Comparison of ENCODE assay signal across 11 cellular contexts in the genomic region with DNA sequence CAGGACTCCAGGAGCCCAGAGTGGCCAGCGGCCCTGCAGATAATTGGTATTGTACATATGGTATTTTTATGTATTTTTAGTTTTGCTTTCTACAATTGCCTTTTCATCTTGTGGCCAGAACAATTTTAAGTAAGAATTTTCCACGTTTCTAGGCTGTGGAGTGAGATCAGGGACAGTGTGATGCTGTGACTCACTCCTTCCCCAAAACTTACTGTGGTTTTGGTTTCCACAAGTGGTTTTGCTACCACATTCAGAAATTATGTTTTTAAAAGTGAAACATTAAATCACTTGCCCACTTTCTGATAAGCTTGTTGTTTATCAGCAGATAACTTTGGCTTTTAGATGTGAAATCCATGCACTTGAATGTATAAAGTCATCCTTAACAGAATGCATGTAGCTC.
DNase-seq lines count a peak whose midpoint lies in the region; ATAC-seq lines count a peak whose summit lies in the region.
"Had no signal": no experiment of that assay in that cellular context is flagged by ENCODE, and none has a peak within 500 bp of the region (broad histone marks: within the 10 kb centered on the region; RNA-seq: fewer than 3 reads in every experiment).

No MANE protein-coding gene starts in this region.

- no peak overlapping the region for H2BK5ac ChIP-seq in mesenchymal stem cell (ENCODE audit: low read depth, low read length, poor library complexity, severe bottlenecking)

- no peaks in the 10 kb centered on the region for H3K4me1 Mint-ChIP-seq in activated T-helper 17 cell treated with anti-CD3 and anti-CD28 coated beads, Interleukin-2, amount 50 U/mL, for 72 hours
- H3K4me1 Mint-ChIP-seq: activated B cell treated with CpG ODN at 0.5 μM for 24 hours had no signal

- DNase-seq in GM03348 (ENCODE audit: low spot score) (peak; percentile 76), mesenchymal stem cell (peak; percentile 81), germinal center (ENCODE audit: low spot score) (no peak), SW 1271 (lab: John Stamatoyannopoulos, UW) (no peak), DMS 273 treated with DMSO at 0.1 percent for 48 hours (lab: John Stamatoyannopoulos, UW) (no peak)
- DNase-seq: activated B cell treated with CpG ODN at 0.5 μM for 24 hours, head of caudate nucleus had no signal

- no peak overlapping the region for H4K8ac ChIP-seq in mesenchymal stem cell (ENCODE audit: low read length)

- no peak overlapping the region for H2BK120ac ChIP-seq in mesenchymal stem cell (ENCODE audit: low read depth, low read length)

- no peak overlapping the region for H2AK5ac ChIP-seq in mesenchymal stem cell (ENCODE audit: low read length, severe bottlenecking)

- no peak overlapping the region for H3K4me2 ChIP-seq in mesenchymal stem cell (ENCODE audit: low read length, poor library complexity, severe bottlenecking)

- H3K27me3 Mint-ChIP-seq in activated T-helper 17 cell treated with anti-CD3 and anti-CD28 coated beads, Interleukin-2, amount 50 U/mL, for 72 hours = peaks cover 3% of the 10 kb centered on the region
- H3K27me3 Mint-ChIP-seq: activated B cell treated with CpG ODN at 0.5 μM for 24 hours had no signal

- WGBS in mesenchymal stem cell = no CpG with 5 or more reads among the region's 2 CpGs

- no peak overlapping the region for H2AFZ ChIP-seq in mesenchymal stem cell (ENCODE audit: low read depth, low read length)

- no peak overlapping the region for H3K23ac ChIP-seq in mesenchymal stem cell (ENCODE audit: low read length in 2 of 2)

- no peaks in the 10 kb centered on the region for H3K36me3 ChIP-seq in mesenchymal stem cell (ENCODE audit: control insufficient read depth in 1 of 2, insufficient read depth in 2 of 2, low read depth in 1 of 2, low read length in 2 of 2)

- peak overlapping the region in 1 of 2 experiments; percentile 85 for H3K18ac ChIP-seq in mesenchymal stem cell (ENCODE audit: low read depth in 1 of 2, low read length in 2 of 2)

- peaks cover 0 to 4% of the 10 kb centered on the region in 2 experiments for H3K27me3 ChIP-seq in mesenchymal stem cell (ENCODE audit: control insufficient read depth in 1 of 2, insufficient read depth in 1 of 2, low read length in 2 of 2)

- H3K27ac Mint-ChIP-seq in activated T-helper 17 cell treated with anti-CD3 and anti-CD28 coated beads, Interleukin-2, amount 50 U/mL, for 72 hours = no peak overlapping the region
- H3K27ac Mint-ChIP-seq: activated B cell treated with CpG ODN at 0.5 μM for 24 hours, brain had no signal

- H3K14ac ChIP-seq in mesenchymal stem cell (ENCODE audit: low read length in 2 of 2) = no peak overlapping the region

- no peak overlapping the region for H3K4me3 Mint-ChIP-seq in activated T-helper 17 cell treated with anti-CD3 and anti-CD28 coated beads, Interleukin-2, amount 50 U/mL, for 72 hours
- H3K4me3 Mint-ChIP-seq: activated B cell treated with CpG ODN at 0.5 μM for 24 hours, brain had no signal

- no peak overlapping the region for H3K4me3 ChIP-seq in mesenchymal stem cell (ENCODE audit: insufficient read depth in 1 of 2, low read depth in 1 of 2, low read length in 2 of 2)

- no peak overlapping the region for H2BK12ac ChIP-seq in mesenchymal stem cell (ENCODE audit: low read length in 2 of 2)

- no peak overlapping the region for H4K91ac ChIP-seq in mesenchymal stem cell (ENCODE audit: low read length)

- peaks cover 12% of the 10 kb centered on the region for H3K4me1 ChIP-seq in mesenchymal stem cell (ENCODE audit: control insufficient read depth, insufficient read depth, low read depth, low read length)

- no peak overlapping the region for H3K9ac ChIP-seq in mesenchymal stem cell (ENCODE audit: low read length)

- H3K9me3 Mint-ChIP-seq in activated T-helper 17 cell treated with anti-CD3 and anti-CD28 coated beads, Interleukin-2, amount 50 U/mL, for 72 hours = no peaks in the 10 kb centered on the region
- H3K9me3 Mint-ChIP-seq: activated B cell treated with CpG ODN at 0.5 μM for 24 hours, brain had no signal

- no peaks in the 10 kb centered on the region for H3K36me3 Mint-ChIP-seq in activated T-helper 17 cell treated with anti-CD3 and anti-CD28 coated beads, Interleukin-2, amount 50 U/mL, for 72 hours (ENCODE audit: low read depth)
- H3K36me3 Mint-ChIP-seq: brain had no signal

- H3K4ac ChIP-seq in mesenchymal stem cell (ENCODE audit: low read depth in 1 of 2, low read length in 2 of 2) = no peak overlapping the region

- no peak overlapping the region for H2BK15ac ChIP-seq in mesenchymal stem cell (ENCODE audit: low read depth, poor library complexity, severe bottlenecking)

- ATAC-seq in HG02759 (IDR thresholded peaks at IDR 0.05; ENCODE audit: unreplicated experiment) (peak; percentile 39), HG03354 (IDR thresholded peaks at IDR 0.05; ENCODE audit: poor library complexity, severe bottlenecking, unreplicated experiment) (no peak)
- ATAC-seq in activated T-helper 17 cell treated with anti-CD3 and anti-CD28 coated beads, Interleukin-2, amount 50 U/mL, for 72 hours (replicated peaks) = peak; percentile 80

- no peaks in the 10 kb centered on the region for H3K9me3 ChIP-seq in mesenchymal stem cell (ENCODE audit: control insufficient read depth, low read length)

- H3K27ac ChIP-seq in mesenchymal stem cell (ENCODE audit: low read length, poor library complexity, severe bottlenecking) = peak overlapping the region; percentile 53

- no peaks in the 10 kb centered on the region for H3K79me1 ChIP-seq in mesenchymal stem cell (replicated peaks; ENCODE audit: low read length, poor library complexity, severe bottlenecking)

Comparison
In these comparisons a context has a peak if more than half of its experiments do, and no peak if none do; other contexts are left out.
1. DNase-seq: peak in GM03348 (single experiment) and mesenchymal stem cell (single experiment); none in germinal center (single experiment), SW 1271 (0 of 2) and DMS 273 treated with DMSO at 0.1 percent for 48 hours (single experiment).